3 cellular contexts compared by ENCODE assay signal in genomic region chr2:71662665-71663394, GRCh38.
TF ChIP-seq lines count a peak whose summit lies in the region.

No MANE protein-coding gene starts in this region.

TF ChIP-seq in HEK293, 187 proteins besides CTCF, POLR2A, EP300 and RAD21 (continued from another document):
- peak; percentile 79 for TF ChIP-seq ZSCAN4 (tag by site-specific recombination; IDR thresholded peaks at IDR 0.05)

TF ChIP-seq in K562, 482 proteins besides CTCF, POLR2A, EP300 and RAD21 (continued from another document):
- TF ChIP-seq NCOA6 (IDR thresholded peaks at IDR 0.05) (no peak), FOXP4 (CRISPR knock-in tag; IDR thresholded peaks at IDR 0.05; ENCODE audit: borderline replicate concordance) (no peak), THRB (CRISPR knock-in tag; conservative IDR thresholded peaks at IDR 0.05) (0 out of 2 replicates have a peak, but pooled peaks have one; percentile 25), ASH1L (IDR thresholded peaks at IDR 0.05; ENCODE audit: borderline replicate concordance, low read depth, partially characterized antibody) (no peak)

TF ChIP-seq in HepG2, 621 proteins besides CTCF, POLR2A, EP300 and RAD21 (continued from another document):
- TF ChIP-seq MNT (IDR thresholded peaks at IDR 0.05) (peak; percentile 78), LCORL (IDR thresholded peaks at IDR 0.05) (peak; percentile 25; the same call in 1 of the 2 replicates), LCORL (CRISPR knock-in tag; IDR thresholded peaks at IDR 0.05) (no peak), BRD4 (CRISPR knock-in tag; IDR thresholded peaks at IDR 0.05) (no peak), MTF1 (CRISPR knock-in tag; IDR thresholded peaks at IDR 0.05) (no peak), TRIM22 (IDR thresholded peaks at IDR 0.05) (peak; percentile 88; the same call in 1 of the 2 replicates), JUNB (CRISPR knock-in tag; IDR thresholded peaks at IDR 0.05; ENCODE audit: borderline replicate concordance) (peak; percentile 29; the same call in 1 of the 2 replicates), ZNF646 (CRISPR knock-in tag; IDR thresholded peaks at IDR 0.05) (peak; percentile 51; the same call in 1 of the 2 replicates), NONO (IDR thresholded peaks at IDR 0.05) (0 out of 2 replicates have a peak, but pooled peaks have one; percentile 39), NONO (CRISPR knock-in tag; conservative IDR thresholded peaks at IDR 0.05) (no peak), ZNF207 (IDR thresholded peaks at IDR 0.05; ENCODE audit: borderline replicate concordance) (0 out of 2 replicates have a peak, but pooled peaks have one; percentile 53)
